1 cellular context compared by ENCODE assay signal in genomic region chr12:104466694-104467345, GRCh38.
A peak's percentile ranks its signal among the peaks of the same experiment; 100 is the strongest.
TF ChIP-seq lines count a peak whose summit lies in the region.

No MANE protein-coding gene starts in this region.

TF ChIP-seq in K562, 482 proteins besides CTCF, POLR2A, EP300 and RAD21 (continued from another document):
- TF ChIP-seq, protein P1, sequence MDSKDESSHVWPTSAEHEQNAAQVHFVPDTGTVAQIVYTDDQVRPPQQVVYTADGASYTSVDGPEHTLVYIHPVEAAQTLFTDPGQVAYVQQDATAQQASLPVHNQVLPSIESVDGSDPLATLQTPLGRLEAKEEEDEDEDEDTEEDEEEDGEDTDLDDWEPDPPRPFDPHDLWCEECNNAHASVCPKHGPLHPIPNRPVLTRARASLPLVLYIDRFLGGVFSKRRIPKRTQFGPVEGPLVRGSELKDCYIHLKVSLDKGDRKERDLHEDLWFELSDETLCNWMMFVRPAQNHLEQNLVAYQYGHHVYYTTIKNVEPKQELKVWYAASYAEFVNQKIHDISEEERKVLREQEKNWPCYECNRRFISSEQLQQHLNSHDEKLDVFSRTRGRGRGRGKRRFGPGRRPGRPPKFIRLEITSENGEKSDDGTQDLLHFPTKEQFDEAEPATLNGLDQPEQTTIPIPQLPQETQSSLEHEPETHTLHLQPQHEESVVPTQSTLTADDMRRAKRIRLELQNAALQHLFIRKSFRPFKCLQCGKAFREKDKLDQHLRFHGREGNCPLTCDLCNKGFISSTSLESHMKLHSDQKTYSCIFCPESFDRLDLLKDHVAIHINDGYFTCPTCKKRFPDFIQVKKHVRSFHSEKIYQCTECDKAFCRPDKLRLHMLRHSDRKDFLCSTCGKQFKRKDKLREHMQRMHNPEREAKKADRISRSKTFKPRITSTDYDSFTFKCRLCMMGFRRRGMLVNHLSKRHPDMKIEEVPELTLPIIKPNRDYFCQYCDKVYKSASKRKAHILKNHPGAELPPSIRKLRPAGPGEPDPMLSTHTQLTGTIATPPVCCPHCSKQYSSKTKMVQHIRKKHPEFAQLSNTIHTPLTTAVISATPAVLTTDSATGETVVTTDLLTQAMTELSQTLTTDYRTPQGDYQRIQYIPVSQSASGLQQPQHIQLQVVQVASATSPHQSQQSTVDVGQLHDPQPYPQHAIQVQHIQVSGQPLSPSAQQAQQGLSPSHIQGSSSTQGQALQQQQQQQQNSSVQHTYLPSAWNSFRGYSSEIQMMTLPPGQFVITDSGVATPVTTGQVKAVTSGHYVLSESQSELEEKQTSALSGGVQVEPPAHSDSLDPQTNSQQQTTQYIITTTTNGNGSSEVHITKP (IDR thresholded peaks at IDR 0.05; ENCODE audit: partially characterized antibody), result peak; percentile 70
- TF ChIP-seq E2F4 (CRISPR knock-in tag; IDR thresholded peaks at IDR 0.05; ENCODE audit: low read depth) (no peak), MAFK (IDR thresholded peaks at IDR 0.05; ENCODE audit: low read length) (no peak), CBX5 (IDR thresholded peaks at IDR 0.05; ENCODE audit: borderline replicate concordance, low read depth) (no peak), HDAC6 (IDR thresholded peaks at IDR 0.05; ENCODE audit: low read depth, low read length) (no peak)
